8 cellular contexts compared by ENCODE assay signal in genomic region chr12:113103756-113104450, GRCh38. TPM values are rescaled to one million over a fixed set of nuclear protein-coding genes. Genes with fewer than 3 reads are reported as not detected.
DNase-seq lines count a peak whose midpoint lies in the region; ATAC-seq lines count a peak whose summit lies in the region.
"Had no signal": no experiment of that assay in that cellular context is flagged by ENCODE, and none has a peak within 500 bp of the region (broad histone marks: within the 10 kb centered on the region; RNA-seq: fewer than 3 reads in every experiment).

No MANE protein-coding gene starts in this region.

- H3K27me3 Mint-ChIP-seq in activated T-helper 2 cell treated with anti-CD3 and anti-CD28 coated beads, Interferon-gamma antibody, Interleukin-2, Interleukin-4, amounts not matched to agents 10 μg/mL and 5 μg/mL and 100 μg/mL, durations not matched to agents 14 hours and 24 hours and 36 hours (ENCODE audit: low read depth), result no peaks in the 10 kb centered on the region

- no peaks in the 10 kb centered on the region for H3K36me3 Mint-ChIP-seq in activated T-helper 2 cell treated with anti-CD3 and anti-CD28 coated beads, Interferon-gamma antibody, Interleukin-2, Interleukin-4, amounts not matched to agents 10 μg/mL and 5 μg/mL and 100 μg/mL, durations not matched to agents 14 hours and 24 hours and 36 hours (ENCODE audit: low read depth)

- H3K9me3 Mint-ChIP-seq in activated T-helper 2 cell treated with anti-CD3 and anti-CD28 coated beads, Interferon-gamma antibody, Interleukin-2, Interleukin-4, amounts not matched to agents 10 μg/mL and 5 μg/mL and 100 μg/mL, durations not matched to agents 14 hours and 24 hours and 36 hours, result no peaks in the 10 kb centered on the region

- no peak overlapping the region for H3K27ac Mint-ChIP-seq in activated T-helper 2 cell treated with anti-CD3 and anti-CD28 coated beads, Interferon-gamma antibody, Interleukin-2, Interleukin-4, amounts not matched to agents 10 μg/mL and 5 μg/mL and 100 μg/mL, durations not matched to agents 14 hours and 24 hours and 36 hours

- peak; percentile 56 for ATAC-seq in left lobe of liver
- ATAC-seq in stimulated activated naive CD8-positive, alpha-beta T cell treated with anti-CD3 and anti-CD28 coated beads, Interleukin-15, Interleukin-2, amounts not matched to agents 100 U/mL and 50 U/mL, for 24 hours, result peak; percentile 83

- H3K4me1 Mint-ChIP-seq in activated T-helper 2 cell treated with anti-CD3 and anti-CD28 coated beads, Interferon-gamma antibody, Interleukin-2, Interleukin-4, amounts not matched to agents 10 μg/mL and 5 μg/mL and 100 μg/mL, durations not matched to agents 14 hours and 24 hours and 36 hours (ENCODE audit: low read depth), result no peaks in the 10 kb centered on the region

- peak overlapping the region; percentile 57 for H3K4me3 Mint-ChIP-seq in activated T-helper 2 cell treated with anti-CD3 and anti-CD28 coated beads, Interferon-gamma antibody, Interleukin-2, Interleukin-4, amounts not matched to agents 10 μg/mL and 5 μg/mL and 100 μg/mL, durations not matched to agents 14 hours and 24 hours and 36 hours (ENCODE audit: low read depth)

- DNase-seq in NCI-H2196 treated with DMSO at 0.1 percent for 48 hours (lab: John Stamatoyannopoulos, UW; ENCODE audit: unreplicated experiment), result peak; percentile 59
- peak; percentile 36 for DNase-seq in activated T-helper 2 cell treated with anti-CD3 and anti-CD28 coated beads, Interferon-gamma antibody, Interleukin-2, Interleukin-4, amounts not matched to agents 10 μg/mL and 5 μg/mL and 100 μg/mL, durations not matched to agents 14 hours and 24 hours and 36 hours (ENCODE audit: low spot score)
- DNase-seq in left lobe of liver (ENCODE audit: low spot score), result no peak
- DNase-seq in stimulated activated naive CD8-positive, alpha-beta T cell treated with anti-CD3 and anti-CD28 coated beads, Interleukin-15, Interleukin-2, amounts not matched to agents 100 U/mL and 50 U/mL, for 24 hours, result peak; percentile 67
- DNase-seq in posterior vena cava (ENCODE audit: low spot score), result no peak
- DNase-seq in NCI-H2081 (lab: John Stamatoyannopoulos, UW), result no peak
- DNase-seq in DMS53 (lab: John Stamatoyannopoulos, UW), result no peak

- intact Hi-C loops in activated T-helper 2 cell treated with anti-CD3 and anti-CD28 coated beads, Interferon-gamma antibody, Interleukin-2, Interleukin-4, amounts not matched to agents 10 μg/mL and 5 μg/mL and 100 μg/mL, durations not matched to agents 14 hours and 24 hours and 36 hours (cut with micrococcal nuclease), result no loop called here
- intact Hi-C loops in posterior vena cava (cut with DNase I), result no loop called here

RNA-seq across cellular contexts. Expression of gene RASAL1, which starts 31.7 kb away (rescaled TPM):
- total RNA-seq in activated T-helper 2 cell treated with anti-CD3 and anti-CD28 coated beads, Interferon-gamma antibody, Interleukin-2, Interleukin-4, amounts not matched to agents 10 μg/mL and 5 μg/mL and 100 μg/mL, durations not matched to agents 14 hours and 24 hours and 36 hours, result 2.2 TPM in 2 replicates
- total RNA-seq in left lobe of liver, result 0.25 TPM
- total RNA-seq in posterior vena cava, result not detected

RNA-seq across cellular contexts. Expression of gene CFAP73, which starts 45.6 kb away (rescaled TPM):
- 0.14 TPM in 1 of 2 replicates, not detected in the other for total RNA-seq in activated T-helper 2 cell treated with anti-CD3 and anti-CD28 coated beads, Interferon-gamma antibody, Interleukin-2, Interleukin-4, amounts not matched to agents 10 μg/mL and 5 μg/mL and 100 μg/mL, durations not matched to agents 14 hours and 24 hours and 36 hours
- total RNA-seq in left lobe of liver, result not detected
- not detected for total RNA-seq in posterior vena cava
- total RNA-seq: kidney epithelial cell had no signal

RNA-seq across cellular contexts. Expression of gene DTX1, which starts 47.4 kb away (rescaled TPM):
- total RNA-seq in activated T-helper 2 cell treated with anti-CD3 and anti-CD28 coated beads, Interferon-gamma antibody, Interleukin-2, Interleukin-4, amounts not matched to agents 10 μg/mL and 5 μg/mL and 100 μg/mL, durations not matched to agents 14 hours and 24 hours and 36 hours, result 0.16 TPM in 1 of 2 replicates, not detected in the other
- total RNA-seq in left lobe of liver (24.5 TPM), posterior vena cava (1 to 10 TPM; 4.5 to 6.3 TPM)

Comparison
In these comparisons a context has a peak if more than half of its experiments do, and no peak if none do; other contexts are left out.
1. DNase-seq: peak in NCI-H2196 treated with DMSO at 0.1 percent for 48 hours (single experiment), activated T-helper 2 cell treated with anti-CD3 and anti-CD28 coated beads, Interferon-gamma antibody, Interleukin-2, Interleukin-4, amounts not matched to agents 10 μg/mL and 5 μg/mL and 100 μg/mL, durations not matched to agents 14 hours and 24 hours and 36 hours (single experiment) and stimulated activated naive CD8-positive, alpha-beta T cell treated with anti-CD3 and anti-CD28 coated beads, Interleukin-15, Interleukin-2, amounts not matched to agents 100 U/mL and 50 U/mL, for 24 hours (single experiment); none in left lobe of liver (single experiment), posterior vena cava (single experiment), NCI-H2081 (0 of 2) and DMS53 (single experiment).